ENCODE assay signal across 8 cellular contexts in genomic region chr22:29635734-29636357, GRCh38. TPM values are rescaled to one million over a fixed set of nuclear protein-coding genes. Genes with fewer than 3 reads are reported as not detected.
DNase-seq lines count a peak whose midpoint lies in the region; ATAC-seq, FAIRE-seq and TF ChIP-seq lines count a peak whose summit lies in the region.

No MANE protein-coding gene starts in this region.

- H3K27me3 ChIP-seq in GM06990 (replicated peaks; ENCODE audit: control insufficient read depth, insufficient read depth, low read length) (no peaks in the 10 kb centered on the region), iPS DF 6.9 (ENCODE audit: control insufficient read depth, insufficient read depth, low read length) (no peaks in the 10 kb centered on the region), tibial nerve (no peaks in the 10 kb centered on the region)

- H3K4me2 ChIP-seq in A549 = no peak overlapping the region

- POLR2A ChIA-PET in A549 (lab: Yijun Ruan, JAX) = no interaction called here

- CTCF ChIA-PET in A549 (lab: Yijun Ruan, JAX) = interaction anchor here (0.6 to 7.9 kb wide), 33 partner anchors 10 to 472 kb away, joined by 3 to 51 read pairs (median 4); partner anchors contain the start of gene ZMAT5

- H3K9me3 ChIP-seq in A549 (no peaks in the 10 kb centered on the region), iPS DF 6.9 (ENCODE audit: control insufficient read depth, insufficient read depth, low read length) (no peaks in the 10 kb centered on the region; the same call in 1 of the 2 replicates), tibial nerve (no peaks in the 10 kb centered on the region)

- TF ChIP-seq POLR2A in A549 (IDR thresholded peaks at IDR 0.05; ENCODE audit: low read length) (no peak), tibial nerve (IDR thresholded peaks at IDR 0.05) (no peak)

- H3K27ac ChIP-seq in A549 (no peak overlapping the region), iPS DF 6.9 (ENCODE audit: low read length) (no peak overlapping the region), tibial nerve (no peak overlapping the region)

- ATAC-seq in A549 (peak; percentile 89; a peak in 5 of 6 replicates), HG03025 (IDR thresholded peaks at IDR 0.05; ENCODE audit: low FRiP score, unreplicated experiment) (no peak)

- TF ChIP-seq RAD21 in A549 (conservative IDR thresholded peaks at IDR 0.05 in 1 of 2, IDR thresholded peaks at IDR 0.05 in 1 of 2) = peak; percentile 67 to 74

- no peak for FAIRE-seq in A549 (lab: Jason Lieb, UNC)

- DNase-seq in A549 (ENCODE audit: low read depth in 1 of 2, low spot score in 1 of 2) = peak; percentile 28 to 62
- no peak for DNase-seq in GM06990 (ENCODE audit: extremely low read depth, insufficient read length)
- DNase-seq in NCI-H2196 (lab: John Stamatoyannopoulos, UW; ENCODE audit: unreplicated experiment) = peak; percentile 6
- peak; percentile 65 for DNase-seq in amniotic epithelial cell (ENCODE audit: low read depth)
- peak; percentile 33 for DNase-seq in iPS DF 6.9 (ENCODE audit: low read depth, low spot score)
- no peak for DNase-seq in tibial nerve (ENCODE audit: low spot score in 2 of 2)
- no peak for DNase-seq in GM19240 (ENCODE audit: insufficient read length, low spot score)

- TF ChIP-seq CTCF in A549 (IDR thresholded peaks at IDR 0.05) = peak; percentile 70
- peak; percentile 76 for TF ChIP-seq CTCF in GM06990 (IDR thresholded peaks at IDR 0.05; ENCODE audit: insufficient read depth, low read length, poor library complexity, severe bottlenecking)
- peak; percentile 48 to 62 (median 52) for TF ChIP-seq CTCF in tibial nerve (IDR thresholded peaks at IDR 0.05)

- TF ChIP-seq EP300 in A549 (IDR thresholded peaks at IDR 0.05) = no peak
- no peak for TF ChIP-seq EP300 in tibial nerve (IDR thresholded peaks at IDR 0.05)

- H3K36me3 ChIP-seq in GM06990 (ENCODE audit: control insufficient read depth, insufficient read depth, low read length) (no peaks in the 10 kb centered on the region), iPS DF 6.9 (ENCODE audit: control insufficient read depth, insufficient read depth, low read length) (no peaks in the 10 kb centered on the region), tibial nerve (peaks cover 0 to 31% (median 0%) of the 10 kb centered on the region in 3 donors)

- peaks cover 9% of the 10 kb centered on the region; the same call in 2 of the 3 replicates for H3K4me1 ChIP-seq in A549
- no peaks in the 10 kb centered on the region for H3K4me1 ChIP-seq in iPS DF 6.9 (ENCODE audit: control insufficient read depth, insufficient read depth, low read length)
- peaks cover 0 to 9% (median 0%) of the 10 kb centered on the region in 4 donors for H3K4me1 ChIP-seq in tibial nerve

- WGBS in A549 (ENCODE audit: missing lambda C conversion rate) = 26% methylated on average over 3 of the region's 3 CpGs
- WGBS in iPS DF 6.9 (ENCODE audit: insufficient coverage, insufficient read length) = no CpG with 5 or more reads among the region's 3 CpGs
- 36 to 41% methylated on average over 3 of the region's 3 CpGs for WGBS in tibial nerve, 2 donors

- H3K4me3 ChIP-seq in A549 (no peak overlapping the region), GM06990 (replicated peaks; ENCODE audit: low read depth, low read length) (no peak overlapping the region), iPS DF 6.9 (ENCODE audit: low read length) (no peak overlapping the region), tibial nerve (no peak overlapping the region)

TF ChIP-seq in A549, 52 proteins besides CTCF, POLR2A, EP300 and RAD21:
- peak; percentile 57 for TF ChIP-seq SMC3 (IDR thresholded peaks at IDR 0.05)
- TF ChIP-seq RCOR1 (IDR thresholded peaks at IDR 0.05; ENCODE audit: low read depth, low read length) = no peak

RNA-seq across cellular contexts. Expression of gene NF2, which starts 32.4 kb away (rescaled TPM):
- polyA plus RNA-seq in A549 (2011; rRNA removed) (16.5 and 23.7 TPM in 2 replicates), A549 (2017; fragmentation: RNase III; extraction: RNeasy Plus Mini Kit Qiagen cat#74134 plus additional on column Dnase treatment) (14.4 to 17.1 TPM (median 15.9 TPM) in 3 replicates)
- polyA plus RNA-seq in A549 (2012; cell fraction: cytosol; rRNA removed) = 13.8 and 17.9 TPM in 2 replicates
- 18.8 and 19.0 TPM in 2 replicates for polyA plus RNA-seq in A549 (2012; cell fraction: nucleus; rRNA removed)
- 26.2 and 33.8 TPM in 2 replicates for polyA minus RNA-seq in A549 (2011; rRNA and poly(A)+ RNA removed)
- total RNA-seq in tibial nerve = 10 to 100 TPM; 24.9 to 39.0 (median 28.8) TPM

RNA-seq across cellular contexts. Expression of gene NIPSNAP1, which starts 54.9 kb away (rescaled TPM):
- 68.6 and 77.2 TPM in 2 replicates for polyA plus RNA-seq in A549 (2011; rRNA removed)
- polyA plus RNA-seq in A549 (2012; cell fraction: cytosol; rRNA removed) = 60.6 and 70.7 TPM in 2 replicates
- 41.3 and 43.8 TPM in 2 replicates for polyA plus RNA-seq in A549 (2012; cell fraction: nucleus; rRNA removed)
- polyA plus RNA-seq in A549 (2017; fragmentation: RNase III; extraction: RNeasy Plus Mini Kit Qiagen cat#74134 plus additional on column Dnase treatment) = 80.5 to 86.1 TPM (median 85.5 TPM) in 3 replicates
- 37.2 and 58.9 TPM in 2 replicates for polyA minus RNA-seq in A549 (2011; rRNA and poly(A)+ RNA removed)
- 10 to 100 TPM in 3 of 4 donors, 1 to 10 TPM in 1; 9.0 to 38.5 (median 11.8) TPM for total RNA-seq in tibial nerve

Comparison
In these comparisons a context has a peak if more than half of its experiments do, and no peak if none do; other contexts are left out.
1. DNase-seq: peak in A549 (2 of 2), NCI-H2196 (single experiment), amniotic epithelial cell (single experiment) and iPS DF 6.9 (single experiment); none in GM06990 (single experiment), tibial nerve (0 of 2) and GM19240 (single experiment).
2. Peak in every context shown above with its lines, with median percentiles within 50 percentile points of each other: CTCF ChIP-seq.